8 cellular contexts compared by ENCODE assay signal in the genomic region with DNA sequence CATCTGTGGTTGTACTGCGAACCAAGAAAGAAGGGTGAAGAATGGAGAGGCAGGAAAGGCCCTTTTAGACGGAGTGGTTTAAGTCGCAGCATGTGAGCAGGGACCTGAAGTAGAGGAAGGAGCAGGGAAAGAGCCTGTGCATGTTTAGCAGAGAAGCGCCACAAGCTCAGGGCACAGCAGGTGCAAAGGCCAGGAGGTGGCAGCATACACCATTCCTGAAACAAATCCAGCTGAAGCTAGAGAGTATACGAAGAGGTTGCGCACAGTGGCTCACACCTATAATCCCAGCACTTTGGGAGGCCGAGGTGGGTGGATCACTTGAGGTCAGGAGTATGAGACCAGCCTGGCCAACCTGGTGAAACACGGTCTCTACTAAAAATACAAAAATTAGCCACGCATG. TPM values are rescaled to one million over a fixed set of nuclear protein-coding genes. Genes with fewer than 3 reads are reported as not detected.
DNase-seq lines count a peak whose midpoint lies in the region; ATAC-seq and TF ChIP-seq lines count a peak whose summit lies in the region.

No MANE protein-coding gene starts in this region.

- H3K4me3 ChIP-seq in Jurkat, Clone E6-1 (ENCODE audit: low read length): no peak overlapping the region
- H3K4me3 ChIP-seq in astrocyte of the cerebellum (ENCODE audit: low read depth, low read length): no peak overlapping the region

- peak; percentile 44 for TF ChIP-seq CTCF in astrocyte of the cerebellum (IDR thresholded peaks at IDR 0.05; ENCODE audit: low read depth, low read length, missing control alignments)

- in situ Hi-C loops in astrocyte of the cerebellum (cut with HindIII; ENCODE audit: low sequenced_read_pairs): no loop called here

- no peak for ATAC-seq in GM19463 (IDR thresholded peaks at IDR 0.05; ENCODE audit: unreplicated experiment)

- DNase-seq in NCI-H146 (lab: John Stamatoyannopoulos, UW) (peak; percentile 3), NCI-H146 treated with DMSO at 0.1 percent for 48 hours (lab: John Stamatoyannopoulos, UW; ENCODE audit: unreplicated experiment) (no peak), astrocyte of the cerebellum (ENCODE audit: low read depth) (no peak), lung microvascular endothelial cell (ENCODE audit: low read depth in 2 of 2) (peak; percentile 37 to 54), NCI-H1436 treated with DMSO at 0.1 percent for 48 hours (lab: John Stamatoyannopoulos, UW) (no peak), NCI-H2107 treated with DMSO at 0.1 percent for 48 hours (lab: John Stamatoyannopoulos, UW; ENCODE audit: unreplicated experiment) (no peak)
- peak; percentile 37 for DNase-seq in Jurkat, Clone E6-1 (ENCODE audit: low read depth, low spot score)

RNA-seq across cellular contexts. Expression of gene HELB, which starts 49.9 kb away (rescaled TPM):
- polyA plus RNA-seq in Jurkat, Clone E6-1 (2012; ENCODE audit: insufficient read depth, insufficient read length): 1.8 TPM
- 1.1 and 1.2 TPM in 2 replicates for total RNA-seq in lung microvascular endothelial cell

Comparison
In these comparisons a context has a peak if more than half of its experiments do, and no peak if none do; other contexts are left out.
1. DNase-seq: peak in NCI-H146 (single experiment), Jurkat, Clone E6-1 (single experiment) and lung microvascular endothelial cell (2 of 2); none in NCI-H146 treated with DMSO at 0.1 percent for 48 hours (single experiment), astrocyte of the cerebellum (single experiment), NCI-H1436 treated with DMSO at 0.1 percent for 48 hours (single experiment) and NCI-H2107 treated with DMSO at 0.1 percent for 48 hours (single experiment).